ENCODE assay signal across 20 cellular contexts in genomic region chr4:5027366-5027765, GRCh38. TPM values are rescaled to one million over a fixed set of nuclear protein-coding genes. Genes with fewer than 3 reads are reported as not detected.
DNase-seq lines count a peak whose midpoint lies in the region; ATAC-seq and TF ChIP-seq lines count a peak whose summit lies in the region.
"Had no signal": no experiment of that assay in that cellular context is flagged by ENCODE, and none has a peak within 500 bp of the region (broad histone marks: within the 10 kb centered on the region; RNA-seq: fewer than 3 reads in every experiment).

No MANE protein-coding gene starts in this region.

- no peaks in the 10 kb centered on the region for H3K4me1 ChIP-seq in mesendoderm (ENCODE audit: control insufficient read depth, low read depth, low read length)

- ATAC-seq in activated naive CD4-positive, alpha-beta T cell treated with anti-CD3 and anti-CD28 coated beads, Interleukin-2, amount 50 U/mL, for 72 hours: no peak
- ATAC-seq: Right ventricle myocardium inferior had no signal

- no peaks in the 10 kb centered on the region for H3K36me3 Mint-ChIP-seq in activated naive CD4-positive, alpha-beta T cell treated with anti-CD3 and anti-CD28 coated beads, Interleukin-2, amount 10 ng/mL, durations not matched to agents 7 days and 5 days
- no peaks in the 10 kb centered on the region for H3K36me3 Mint-ChIP-seq in activated naive CD4-positive, alpha-beta T cell treated with anti-CD3 and anti-CD28 coated beads, Interleukin-2, amount 50 U/mL, for 72 hours

- peak overlapping the region; percentile 53 for H3K27ac Mint-ChIP-seq in activated naive CD4-positive, alpha-beta T cell treated with anti-CD3 and anti-CD28 coated beads, Interleukin-2, amount 10 ng/mL, durations not matched to agents 7 days and 5 days
- no peak overlapping the region for H3K27ac Mint-ChIP-seq in activated naive CD4-positive, alpha-beta T cell treated with anti-CD3 and anti-CD28 coated beads, Interleukin-2, amount 50 U/mL, for 72 hours

- no peaks in the 10 kb centered on the region for H3K36me3 ChIP-seq in SK-N-MC (ENCODE audit: insufficient read depth, low read length)
- H3K36me3 ChIP-seq in mesendoderm (ENCODE audit: control insufficient read depth, insufficient read depth, low read length): no peaks in the 10 kb centered on the region

- no peak overlapping the region for H3K4me3 Mint-ChIP-seq in activated naive CD4-positive, alpha-beta T cell treated with anti-CD3 and anti-CD28 coated beads, Interleukin-2, amount 10 ng/mL, durations not matched to agents 7 days and 5 days

- H3K4me3 ChIP-seq in SK-N-MC (no peak overlapping the region), fibroblast of mammary gland (ENCODE audit: control insufficient read depth, low read depth, low read length) (no peak overlapping the region), mesendoderm (ENCODE audit: low read length) (no peak overlapping the region)

- DNase-seq in activated naive CD4-positive, alpha-beta T cell treated with anti-CD3 and anti-CD28 coated beads, Interleukin-2, amount 10 ng/mL, durations not matched to agents 7 days and 5 days: no peak
- no peak for DNase-seq in activated naive CD4-positive, alpha-beta T cell treated with anti-CD3 and anti-CD28 coated beads, Interleukin-2, amount 50 U/mL, for 72 hours (ENCODE audit: low spot score in 2 of 2)
- DNase-seq in SK-N-MC (ENCODE audit: low read depth, low spot score): no peak
- DNase-seq in fibroblast of mammary gland (ENCODE audit: low read depth): peak; percentile 38
- DNase-seq in NCI-H226: no peak
- DNase-seq in mesendoderm: no peak
- DNase-seq in anterior cingulate cortex (lab: John Stamatoyannopoulos, UW): no peak
- no peak for DNase-seq in CD1c-positive myeloid dendritic cell (ENCODE audit: extremely low spot score)
- DNase-seq: DMS 273 treated with DMSO at 0.1 percent for 48 hours, HCEC 1CT, NCI-H1048, NCI-H1436 treated with DMSO at 0.1 percent for 48 hours, NCI-H2029 treated with DMSO at 0.1 percent for 48 hours, NCI-H2171 treated with DMSO at 0.1 percent for 48 hours, NCI-H82 had no signal

- no peak overlapping the region for H4K5ac ChIP-seq in mesendoderm (ENCODE audit: low read length)

- H2BK5ac ChIP-seq in mesendoderm (ENCODE audit: low read length): no peak overlapping the region

- H3K4me2 ChIP-seq in mesendoderm (ENCODE audit: low read length): no peak overlapping the region

- no peaks in the 10 kb centered on the region for H3K79me1 ChIP-seq in mesendoderm (ENCODE audit: low read length)

- H3K18ac ChIP-seq in mesendoderm (ENCODE audit: low read length): no peak overlapping the region

- H3K27me3 Mint-ChIP-seq in activated naive CD4-positive, alpha-beta T cell treated with anti-CD3 and anti-CD28 coated beads, Interleukin-2, amount 10 ng/mL, durations not matched to agents 7 days and 5 days: no peaks in the 10 kb centered on the region

- no peak overlapping the region for H2BK120ac ChIP-seq in mesendoderm (ENCODE audit: low read depth, low read length)

- H3K4me1 Mint-ChIP-seq in activated naive CD4-positive, alpha-beta T cell treated with anti-CD3 and anti-CD28 coated beads, Interleukin-2, amount 10 ng/mL, durations not matched to agents 7 days and 5 days: no peaks in the 10 kb centered on the region

- no peak overlapping the region for H3K4ac ChIP-seq in mesendoderm (ENCODE audit: low read depth, low read length)

- H3K9me3 ChIP-seq in SK-N-MC (ENCODE audit: low read depth, low read length): no peaks in the 10 kb centered on the region

- H3K27ac ChIP-seq in SK-N-MC: no peak overlapping the region
- H3K27ac ChIP-seq in mesendoderm (ENCODE audit: low read depth, low read length): no peak overlapping the region
- H3K27ac ChIP-seq: 22Rv1, HL-60 had no signal

- H2AK5ac ChIP-seq in mesendoderm (ENCODE audit: low read length): no peak overlapping the region

- no peak overlapping the region for H3K23ac ChIP-seq in mesendoderm (ENCODE audit: low read length)

- no peak for TF ChIP-seq CTCF in fibroblast of mammary gland (conservative IDR thresholded peaks at IDR 0.05; ENCODE audit: control insufficient read depth, insufficient read depth, low read depth, low read length)

- peaks cover 4% of the 10 kb centered on the region for H3K9me3 Mint-ChIP-seq in activated naive CD4-positive, alpha-beta T cell treated with anti-CD3 and anti-CD28 coated beads, Interleukin-2, amount 10 ng/mL, durations not matched to agents 7 days and 5 days
- peaks cover 0 to 4% of the 10 kb centered on the region in 2 donors for H3K9me3 Mint-ChIP-seq in activated naive CD4-positive, alpha-beta T cell treated with anti-CD3 and anti-CD28 coated beads, Interleukin-2, amount 50 U/mL, for 72 hours

- H3K9ac ChIP-seq in SK-N-MC (ENCODE audit: insufficient read length) (peak overlapping the region; percentile 22), mesendoderm (ENCODE audit: low read length) (no peak overlapping the region)

- CTCF ChIA-PET in activated naive CD4-positive, alpha-beta T cell treated with anti-CD3 and anti-CD28 coated beads, Interleukin-2, amount 10 ng/mL, durations not matched to agents 7 days and 5 days (lab: Charles Lee): no interaction called here

- H3K79me2 ChIP-seq in mesendoderm (ENCODE audit: control insufficient read depth, insufficient read depth, low read length): no peaks in the 10 kb centered on the region

- H4K8ac ChIP-seq in mesendoderm (ENCODE audit: low read depth, low read length): no peak overlapping the region

- no peak overlapping the region for H3K56ac ChIP-seq in mesendoderm (ENCODE audit: low read length)

- no peak overlapping the region for H2BK15ac ChIP-seq in mesendoderm (replicated peaks; ENCODE audit: low read depth)

- no peaks in the 10 kb centered on the region for H3K27me3 ChIP-seq in mesendoderm (ENCODE audit: insufficient read depth, low read length, poor library complexity)

RNA-seq across cellular contexts. Expression of gene CYTL1, which starts 8.1 kb away (rescaled TPM):
- total RNA-seq in activated naive CD4-positive, alpha-beta T cell treated with anti-CD3 and anti-CD28 coated beads, Interleukin-2, amount 50 U/mL, for 72 hours: not detected
- polyA plus RNA-seq in mesendoderm (2013, experiment 1 of 2): 10.5 TPM
- polyA plus RNA-seq in mesendoderm (2013, experiment 2 of 2): 11.0 TPM
- total RNA-seq: NCI-H460 had no signal
- polyA plus RNA-seq: BJ had no signal

RNA-seq across cellular contexts. Expression of gene STK32B, which starts 23.9 kb away (rescaled TPM):
- not detected for total RNA-seq in activated naive CD4-positive, alpha-beta T cell treated with anti-CD3 and anti-CD28 coated beads, Interleukin-2, amount 50 U/mL, for 72 hours
- 0.83 TPM for polyA plus RNA-seq in mesendoderm (2013, experiment 1 of 2)
- polyA plus RNA-seq in mesendoderm (2013, experiment 2 of 2): 0.88 TPM
